ENCODE assay signal across 9 cellular contexts in genomic region chr1:86502125-86502646, GRCh38. TPM values are rescaled to one million over a fixed set of nuclear protein-coding genes. Genes with fewer than 3 reads are reported as not detected.
DNase-seq lines count a peak whose midpoint lies in the region; ATAC-seq lines count a peak whose summit lies in the region.
"Not testable (repeated sequence)": the region's sequence is repeated elsewhere in the genome, so short reads cannot be mapped to it uniquely, and the experiment has no call there.
"Had no signal": no experiment of that assay in that cellular context is flagged by ENCODE, and none has a peak within 500 bp of the region (broad histone marks: within the 10 kb centered on the region; RNA-seq: fewer than 3 reads in every experiment).

No MANE protein-coding gene starts in this region.

- ATAC-seq in GM19035 (IDR thresholded peaks at IDR 0.05; ENCODE audit: unreplicated experiment) (peak; percentile 69), HG03039 (IDR thresholded peaks at IDR 0.05; ENCODE audit: unreplicated experiment) (peak; percentile 53)

- H3K4me1 ChIP-seq in skeletal muscle tissue (ENCODE audit: control insufficient read depth in 3 of 3, insufficient read depth in 3 of 3, low read length in 3 of 3) = not testable (repeated sequence)

- not testable (repeated sequence) for H3K9ac ChIP-seq in skeletal muscle tissue (ENCODE audit: low read depth in 1 of 3, low read length in 3 of 3)

- H3K27me3 Mint-ChIP-seq in dendritic cell treated with granulocyte-macrophage colony-stimulating factor and Interleukin-4, amounts not matched to agents 40 ng/mL and 50 ng/mL, for 4 days = not testable (repeated sequence)

- intact Hi-C loops in dendritic cell treated with granulocyte-macrophage colony-stimulating factor and Interleukin-4, amounts not matched to agents 40 ng/mL and 50 ng/mL, for 4 days (cut with micrococcal nuclease) = loop anchor here (5.0 kb wide), 1 partner anchor 200 kb away; the partner anchor contains the start of gene SH3GLB1

- not testable (repeated sequence) for H3K27ac ChIP-seq in skeletal muscle tissue (ENCODE audit: low read depth, low read length)

- peaks cover 16% of the 10 kb centered on the region for H3K4me1 Mint-ChIP-seq in dendritic cell treated with granulocyte-macrophage colony-stimulating factor and Interleukin-4, amounts not matched to agents 40 ng/mL and 50 ng/mL, for 4 days (ENCODE audit: low read depth)

- not testable (repeated sequence) for H3K27ac Mint-ChIP-seq in dendritic cell treated with granulocyte-macrophage colony-stimulating factor and Interleukin-4, amounts not matched to agents 40 ng/mL and 50 ng/mL, for 4 days

- H3K4me3 Mint-ChIP-seq in dendritic cell treated with granulocyte-macrophage colony-stimulating factor and Interleukin-4, amounts not matched to agents 40 ng/mL and 50 ng/mL, for 4 days = peak overlapping the region; percentile 32

- H3K9me3 ChIP-seq in skeletal muscle tissue (ENCODE audit: control insufficient read depth in 3 of 3, low read length in 3 of 3) = not testable (repeated sequence)

- H3K9me3 Mint-ChIP-seq in dendritic cell treated with granulocyte-macrophage colony-stimulating factor and Interleukin-4, amounts not matched to agents 40 ng/mL and 50 ng/mL, for 4 days = not testable (repeated sequence)

- peak overlapping the region in 2 of 3 donors; percentile 31 to 42 for H3K4me3 ChIP-seq in skeletal muscle tissue (ENCODE audit: low read length in 3 of 3)

- peak; percentile 29 for DNase-seq in CD1c-positive myeloid dendritic cell (ENCODE audit: extremely low spot score)
- peak; percentile 57 for DNase-seq in NCI-H2227 (lab: John Stamatoyannopoulos, UW; ENCODE audit: unreplicated experiment)
- DNase-seq in activated CD4-positive, alpha-beta T cell treated with anti-CD3 and anti-CD28 coated beads, Interleukin-2, amount 50 U/mL, for 4 hours = peak; percentile 16 to 24
- peak; percentile 81 for DNase-seq in islet precursor cell

- H3K27me3 ChIP-seq in skeletal muscle tissue (ENCODE audit: control insufficient read depth in 3 of 3, insufficient read depth in 3 of 3, low read length in 3 of 3) = not testable (repeated sequence)

- not testable (repeated sequence) for H3K36me3 Mint-ChIP-seq in dendritic cell treated with granulocyte-macrophage colony-stimulating factor and Interleukin-4, amounts not matched to agents 40 ng/mL and 50 ng/mL, for 4 days (ENCODE audit: low read depth)

- H3K36me3 ChIP-seq in skeletal muscle tissue (ENCODE audit: control insufficient read depth in 3 of 3, insufficient read depth in 3 of 3, low read length in 3 of 3) = not testable (repeated sequence)

RNA-seq across cellular contexts. Expression of gene CLCA1, which starts 33.5 kb away (rescaled TPM):
- total RNA-seq in skeletal muscle tissue = not detected
- total RNA-seq: T-helper 2 cell treated with Interferon-gamma antibody and Interleukin-4, amounts not matched to agents 100 ng/mL and 5 ng/mL, for 36 hours had no signal

RNA-seq across cellular contexts. Expression of gene CLCA4, which starts 44.7 kb away (rescaled TPM):
- total RNA-seq in skeletal muscle tissue = not detected
- total RNA-seq: T-helper 2 cell treated with Interferon-gamma antibody and Interleukin-4, amounts not matched to agents 100 ng/mL and 5 ng/mL, for 36 hours had no signal

Comparison
In these comparisons a context has a peak if more than half of its experiments do, and no peak if none do; other contexts are left out.
1. DNase-seq: peak in every context shown above with its lines; median percentile 81 in islet precursor cell; 57 in NCI-H2227; 29 in CD1c-positive myeloid dendritic cell; 20 in activated CD4-positive, alpha-beta T cell treated with anti-CD3 and anti-CD28 coated beads, Interleukin-2, amount 50 U/mL, for 4 hours.